Comparison of ENCODE assay signal across 2 cellular contexts in the genomic region with DNA sequence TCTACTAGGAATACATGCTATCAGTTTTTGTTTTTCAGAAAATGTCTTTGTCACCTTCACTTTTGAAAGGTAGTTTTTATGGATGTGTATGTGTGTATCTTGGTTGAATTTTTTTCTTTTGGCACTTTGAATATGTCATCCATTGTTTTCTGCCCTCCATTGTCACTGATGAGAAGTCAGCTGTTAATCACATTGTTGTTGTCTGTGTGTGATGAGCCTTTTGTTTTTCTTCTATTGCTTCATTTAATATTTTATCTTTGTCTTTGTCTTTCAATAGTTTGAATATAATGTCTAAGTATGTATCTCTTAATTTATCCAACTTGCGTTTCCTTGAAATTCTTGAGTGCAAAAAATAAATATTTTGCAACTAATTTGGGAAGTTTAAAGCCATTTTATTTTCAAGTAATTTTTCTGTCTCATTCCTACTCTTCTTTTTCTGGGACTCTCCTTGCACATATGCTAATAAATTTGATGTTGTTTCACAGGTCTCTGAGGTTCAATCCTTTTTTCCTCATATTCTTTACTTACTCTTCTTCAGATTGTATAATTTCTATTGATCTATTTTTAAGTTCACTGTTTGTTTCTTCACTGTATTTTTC.
TF ChIP-seq lines count a peak whose summit lies in the region.

No MANE protein-coding gene starts in this region.

TF ChIP-seq in HepG2, 621 proteins besides CTCF, POLR2A, EP300 and RAD21 (continued from another document):
- TF ChIP-seq, protein P1, sequence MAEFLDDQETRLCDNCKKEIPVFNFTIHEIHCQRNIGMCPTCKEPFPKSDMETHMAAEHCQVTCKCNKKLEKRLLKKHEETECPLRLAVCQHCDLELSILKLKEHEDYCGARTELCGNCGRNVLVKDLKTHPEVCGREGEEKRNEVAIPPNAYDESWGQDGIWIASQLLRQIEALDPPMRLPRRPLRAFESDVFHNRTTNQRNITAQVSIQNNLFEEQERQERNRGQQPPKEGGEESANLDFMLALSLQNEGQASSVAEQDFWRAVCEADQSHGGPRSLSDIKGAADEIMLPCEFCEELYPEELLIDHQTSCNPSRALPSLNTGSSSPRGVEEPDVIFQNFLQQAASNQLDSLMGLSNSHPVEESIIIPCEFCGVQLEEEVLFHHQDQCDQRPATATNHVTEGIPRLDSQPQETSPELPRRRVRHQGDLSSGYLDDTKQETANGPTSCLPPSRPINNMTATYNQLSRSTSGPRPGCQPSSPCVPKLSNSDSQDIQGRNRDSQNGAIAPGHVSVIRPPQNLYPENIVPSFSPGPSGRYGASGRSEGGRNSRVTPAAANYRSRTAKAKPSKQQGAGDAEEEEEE (CRISPR knock-in tag; IDR thresholded peaks at IDR 0.05; ENCODE audit: borderline replicate concordance) = no peak

TF ChIP-seq in K562, 482 proteins besides CTCF, POLR2A, EP300 and RAD21 (continued from another document):
- TF ChIP-seq, protein P2, sequence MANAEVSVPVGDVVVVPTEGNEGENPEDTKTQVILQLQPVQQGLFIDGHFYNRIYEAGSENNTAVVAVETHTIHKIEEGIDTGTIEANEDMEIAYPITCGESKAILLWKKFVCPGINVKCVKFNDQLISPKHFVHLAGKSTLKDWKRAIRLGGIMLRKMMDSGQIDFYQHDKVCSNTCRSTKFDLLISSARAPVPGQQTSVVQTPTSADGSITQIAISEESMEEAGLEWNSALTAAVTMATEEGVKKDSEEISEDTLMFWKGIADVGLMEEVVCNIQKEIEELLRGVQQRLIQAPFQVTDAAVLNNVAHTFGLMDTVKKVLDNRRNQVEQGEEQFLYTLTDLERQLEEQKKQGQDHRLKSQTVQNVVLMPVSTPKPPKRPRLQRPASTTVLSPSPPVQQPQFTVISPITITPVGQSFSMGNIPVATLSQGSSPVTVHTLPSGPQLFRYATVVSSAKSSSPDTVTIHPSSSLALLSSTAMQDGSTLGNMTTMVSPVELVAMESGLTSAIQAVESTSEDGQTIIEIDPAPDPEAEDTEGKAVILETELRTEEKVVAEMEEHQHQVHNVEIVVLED (CRISPR knock-in tag; IDR thresholded peaks at IDR 0.05) = no peak
- no peak for TF ChIP-seq ZNF143 (CRISPR knock-in tag; IDR thresholded peaks at IDR 0.05)
- no peak for TF ChIP-seq NFRKB (IDR thresholded peaks at IDR 0.05; ENCODE audit: low read depth)
- TF ChIP-seq GATAD2A (IDR thresholded peaks at IDR 0.05) = no peak
- TF ChIP-seq CBX2 (IDR thresholded peaks at IDR 0.05; ENCODE audit: insufficient read depth, low read length, poor library complexity, severe bottlenecking) = no peak
- TF ChIP-seq NFIX (CRISPR knock-in tag; IDR thresholded peaks at IDR 0.05; ENCODE audit: low read depth) = no peak
- TF ChIP-seq HOXB6 (CRISPR knock-in tag; IDR thresholded peaks at IDR 0.05; ENCODE audit: borderline replicate concordance) = no peak
- TF ChIP-seq, protein P3, sequence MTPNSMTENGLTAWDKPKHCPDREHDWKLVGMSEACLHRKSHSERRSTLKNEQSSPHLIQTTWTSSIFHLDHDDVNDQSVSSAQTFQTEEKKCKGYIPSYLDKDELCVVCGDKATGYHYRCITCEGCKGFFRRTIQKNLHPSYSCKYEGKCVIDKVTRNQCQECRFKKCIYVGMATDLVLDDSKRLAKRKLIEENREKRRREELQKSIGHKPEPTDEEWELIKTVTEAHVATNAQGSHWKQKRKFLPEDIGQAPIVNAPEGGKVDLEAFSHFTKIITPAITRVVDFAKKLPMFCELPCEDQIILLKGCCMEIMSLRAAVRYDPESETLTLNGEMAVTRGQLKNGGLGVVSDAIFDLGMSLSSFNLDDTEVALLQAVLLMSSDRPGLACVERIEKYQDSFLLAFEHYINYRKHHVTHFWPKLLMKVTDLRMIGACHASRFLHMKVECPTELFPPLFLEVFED (CRISPR knock-in tag; conservative IDR thresholded peaks at IDR 0.05) = no peak
- no peak for TF ChIP-seq BDP1 (IDR thresholded peaks at IDR 0.05; ENCODE audit: insufficient read depth, insufficient read length)
- no peak for TF ChIP-seq MBD2 (IDR thresholded peaks at IDR 0.05; ENCODE audit: borderline replicate concordance, low read depth)
- no peak for TF ChIP-seq EWSR1 (IDR thresholded peaks at IDR 0.05; ENCODE audit: borderline replicate concordance, low read depth, partially characterized antibody)
- peak; percentile 74; the same call in 1 of the 2 replicates for TF ChIP-seq ZNF184 (CRISPR knock-in tag; IDR thresholded peaks at IDR 0.05)
- TF ChIP-seq ZNF785 (CRISPR knock-in tag; IDR thresholded peaks at IDR 0.05) = no peak
- TF ChIP-seq ZNF583 (CRISPR knock-in tag; IDR thresholded peaks at IDR 0.05) = peak; percentile 95
- no peak for TF ChIP-seq ZNF408 (CRISPR knock-in tag; IDR thresholded peaks at IDR 0.05; ENCODE audit: low read depth)
- no peak for TF ChIP-seq ZNF224 (CRISPR knock-in tag; IDR thresholded peaks at IDR 0.05)
- TF ChIP-seq NCOA6 (IDR thresholded peaks at IDR 0.05) = no peak
- TF ChIP-seq, protein P4, sequence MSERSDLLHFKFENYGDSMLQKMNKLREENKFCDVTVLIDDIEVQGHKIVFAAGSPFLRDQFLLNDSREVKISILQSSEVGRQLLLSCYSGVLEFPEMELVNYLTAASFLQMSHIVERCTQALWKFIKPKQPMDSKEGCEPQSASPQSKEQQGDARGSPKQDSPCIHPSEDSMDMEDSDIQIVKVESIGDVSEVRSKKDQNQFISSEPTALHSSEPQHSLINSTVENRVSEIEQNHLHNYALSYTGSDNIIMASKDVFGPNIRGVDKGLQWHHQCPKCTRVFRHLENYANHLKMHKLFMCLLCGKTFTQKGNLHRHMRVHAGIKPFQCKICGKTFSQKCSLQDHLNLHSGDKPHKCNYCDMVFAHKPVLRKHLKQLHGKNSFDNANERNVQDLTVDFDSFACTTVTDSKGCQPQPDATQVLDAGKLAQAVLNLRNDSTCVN (CRISPR knock-in tag; IDR thresholded peaks at IDR 0.05) = no peak
- no peak for TF ChIP-seq ZNF766 (CRISPR knock-in tag; conservative IDR thresholded peaks at IDR 0.05)
- peak; percentile 78 for TF ChIP-seq TRIM28 (IDR thresholded peaks at IDR 0.05)
- TF ChIP-seq, protein P5, sequence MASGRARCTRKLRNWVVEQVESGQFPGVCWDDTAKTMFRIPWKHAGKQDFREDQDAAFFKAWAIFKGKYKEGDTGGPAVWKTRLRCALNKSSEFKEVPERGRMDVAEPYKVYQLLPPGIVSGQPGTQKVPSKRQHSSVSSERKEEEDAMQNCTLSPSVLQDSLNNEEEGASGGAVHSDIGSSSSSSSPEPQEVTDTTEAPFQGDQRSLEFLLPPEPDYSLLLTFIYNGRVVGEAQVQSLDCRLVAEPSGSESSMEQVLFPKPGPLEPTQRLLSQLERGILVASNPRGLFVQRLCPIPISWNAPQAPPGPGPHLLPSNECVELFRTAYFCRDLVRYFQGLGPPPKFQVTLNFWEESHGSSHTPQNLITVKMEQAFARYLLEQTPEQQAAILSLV (tag; IDR thresholded peaks at IDR 0.05) = no peak
- no peak for TF ChIP-seq FOXP1 (CRISPR knock-in tag; IDR thresholded peaks at IDR 0.05)
- no peak for TF ChIP-seq TAL1 (IDR thresholded peaks at IDR 0.05)
- TF ChIP-seq RBM34 (IDR thresholded peaks at IDR 0.05; ENCODE audit: borderline replicate concordance, insufficient read depth, low read length) = no peak
- TF ChIP-seq, protein P6, sequence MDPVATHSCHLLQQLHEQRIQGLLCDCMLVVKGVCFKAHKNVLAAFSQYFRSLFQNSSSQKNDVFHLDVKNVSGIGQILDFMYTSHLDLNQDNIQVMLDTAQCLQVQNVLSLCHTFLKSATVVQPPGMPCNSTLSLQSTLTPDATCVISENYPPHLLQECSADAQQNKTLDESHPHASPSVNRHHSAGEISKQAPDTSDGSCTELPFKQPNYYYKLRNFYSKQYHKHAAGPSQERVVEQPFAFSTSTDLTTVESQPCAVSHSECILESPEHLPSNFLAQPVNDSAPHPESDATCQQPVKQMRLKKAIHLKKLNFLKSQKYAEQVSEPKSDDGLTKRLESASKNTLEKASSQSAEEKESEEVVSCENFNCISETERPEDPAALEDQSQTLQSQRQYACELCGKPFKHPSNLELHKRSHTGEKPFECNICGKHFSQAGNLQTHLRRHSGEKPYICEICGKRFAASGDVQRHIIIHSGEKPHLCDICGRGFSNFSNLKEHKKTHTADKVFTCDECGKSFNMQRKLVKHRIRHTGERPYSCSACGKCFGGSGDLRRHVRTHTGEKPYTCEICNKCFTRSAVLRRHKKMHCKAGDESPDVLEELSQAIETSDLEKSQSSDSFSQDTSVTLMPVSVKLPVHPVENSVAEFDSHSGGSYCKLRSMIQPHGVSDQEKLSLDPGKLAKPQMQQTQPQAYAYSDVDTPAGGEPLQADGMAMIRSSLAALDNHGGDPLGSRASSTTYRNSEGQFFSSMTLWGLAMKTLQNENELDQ (CRISPR knock-in tag; IDR thresholded peaks at IDR 0.05; ENCODE audit: borderline replicate concordance) = no peak
- TF ChIP-seq, protein P7, sequence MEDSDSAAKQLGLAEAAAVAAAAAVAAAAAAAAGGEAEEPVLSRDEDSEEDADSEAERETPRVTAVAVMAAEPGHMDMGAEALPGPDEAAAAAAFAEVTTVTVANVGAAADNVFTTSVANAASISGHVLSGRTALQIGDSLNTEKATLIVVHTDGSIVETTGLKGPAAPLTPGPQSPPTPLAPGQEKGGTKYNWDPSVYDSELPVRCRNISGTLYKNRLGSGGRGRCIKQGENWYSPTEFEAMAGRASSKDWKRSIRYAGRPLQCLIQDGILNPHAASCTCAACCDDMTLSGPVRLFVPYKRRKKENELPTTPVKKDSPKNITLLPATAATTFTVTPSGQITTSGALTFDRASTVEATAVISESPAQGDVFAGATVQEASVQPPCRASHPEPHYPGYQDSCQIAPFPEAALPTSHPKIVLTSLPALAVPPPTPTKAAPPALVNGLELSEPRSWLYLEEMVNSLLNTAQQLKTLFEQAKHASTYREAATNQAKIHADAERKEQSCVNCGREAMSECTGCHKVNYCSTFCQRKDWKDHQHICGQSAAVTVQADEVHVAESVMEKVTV (CRISPR knock-in tag; IDR thresholded peaks at IDR 0.05) = no peak
- no peak for TF ChIP-seq MEF2A (IDR thresholded peaks at IDR 0.05; ENCODE audit: control insufficient read depth, low read depth, low read length)
- no peak for TF ChIP-seq ATF7 (IDR thresholded peaks at IDR 0.05)
- TF ChIP-seq CBX5 (IDR thresholded peaks at IDR 0.05; ENCODE audit: borderline replicate concordance, low read depth) = peak; percentile 88
- TF ChIP-seq YBX1 (IDR thresholded peaks at IDR 0.05) = no peak
- no peak for TF ChIP-seq PCBP1 (IDR thresholded peaks at IDR 0.05; ENCODE audit: low read depth, low read length, poor library complexity, severe bottlenecking)
